Comparison of ENCODE assay signal across 8 cellular contexts in the genomic region with DNA sequence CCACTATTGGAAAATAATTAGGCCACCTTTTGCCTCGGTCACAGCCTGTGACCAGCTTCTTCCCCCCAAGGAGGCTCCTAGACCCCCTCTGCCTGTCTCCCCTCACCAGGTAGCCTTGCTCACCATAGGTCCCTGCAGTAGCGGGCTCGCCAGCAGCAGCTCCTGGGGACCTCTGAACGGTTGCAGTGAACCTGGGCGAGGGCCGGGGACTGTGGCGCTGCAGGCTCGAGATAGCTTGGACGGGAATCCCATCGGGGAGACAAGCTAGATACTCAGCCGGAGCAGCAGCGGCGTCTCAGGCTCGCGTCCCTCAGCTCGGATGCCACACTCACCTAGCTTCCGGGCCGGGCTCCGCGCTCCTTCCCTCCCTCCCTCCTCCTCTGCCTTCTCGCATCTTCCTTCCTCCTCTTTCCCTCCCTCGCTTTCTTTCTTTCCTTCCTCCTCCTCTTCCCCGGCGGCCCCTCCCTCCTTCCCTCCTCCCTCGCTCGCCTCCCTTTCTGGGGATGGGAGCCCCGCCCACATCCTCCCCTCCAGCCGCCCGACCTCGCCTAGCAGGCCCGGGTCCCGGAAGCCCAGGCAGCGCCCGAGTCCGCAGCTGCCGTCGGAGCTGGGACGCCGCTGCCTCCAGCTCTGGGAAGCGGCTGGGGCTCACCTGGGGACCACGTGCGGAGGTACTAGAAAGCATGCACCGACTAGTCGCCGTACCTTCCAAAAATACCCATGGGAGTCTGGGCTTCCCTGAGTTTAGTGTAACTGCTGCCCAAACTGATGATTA. TPM values are rescaled to one million over a fixed set of nuclear protein-coding genes. Genes with fewer than 3 reads are reported as not detected.
A peak's percentile ranks its signal among the peaks of the same experiment; 100 is the strongest.
DNase-seq lines count a peak whose midpoint lies in the region; ATAC-seq and TF ChIP-seq lines count a peak whose summit lies in the region.

A gene (minus strand): TSS at position 399 of the 775 bp plus-strand sequence. CDS start 4,603 bp downstream, outside the sequence.

- DNase-seq in stimulated activated CD4-positive, alpha-beta T cell treated with anti-CD3 and anti-CD28 coated beads, Interleukin-4, amount 100 ng/mL, for 1 hour, result peak; percentile 21
- DNase-seq in stimulated activated CD4-positive, alpha-beta T cell treated with anti-CD3 and anti-CD28 coated beads, Interleukin-4, amount 100 ng/mL, for 24 hours, result no peak
- DNase-seq in T1000 (lab: John Stamatoyannopoulos, UW) (peak; percentile 74), fibroblast of mammary gland (ENCODE audit: low read depth) (no peak), natural killer cell (no peak)

- no peaks in the 10 kb centered on the region for H3K36me3 Mint-ChIP-seq in natural killer cell

- H3K4me3 Mint-ChIP-seq in natural killer cell, result peak within 1 kb of the TSS; percentile 25

- ATAC-seq in natural killer cell, result no peak
- ATAC-seq in GM19455 (IDR thresholded peaks at IDR 0.05; ENCODE audit: unreplicated experiment), result no peak
- no peak for ATAC-seq in GM21619 (IDR thresholded peaks at IDR 0.05; ENCODE audit: unreplicated experiment)
- no peak for ATAC-seq in HG03175 (IDR thresholded peaks at IDR 0.05; ENCODE audit: unreplicated experiment)

- peak within 1 kb of the TSS; percentile 7 for H3K4me3 ChIP-seq in fibroblast of mammary gland (ENCODE audit: control insufficient read depth, low read depth, low read length)

- intact Hi-C loops in natural killer cell (cut with micrococcal nuclease), result no loop called here

- H3K27ac Mint-ChIP-seq in natural killer cell, result no peak within 1 kb of the TSS

- H3K4me1 Mint-ChIP-seq in natural killer cell, result peaks cover 0 to 14% of the 10 kb centered on the region in 2 donors

- peaks cover 46 to 50% of the 10 kb centered on the region in 2 donors for H3K27me3 Mint-ChIP-seq in natural killer cell (ENCODE audit: low read depth in 2 of 2)

- H3K9me3 Mint-ChIP-seq in natural killer cell, result no peaks in the 10 kb centered on the region

- TF ChIP-seq CTCF in fibroblast of mammary gland (conservative IDR thresholded peaks at IDR 0.05; ENCODE audit: control insufficient read depth, insufficient read depth, low read depth, low read length) (no peak), natural killer cell (IDR thresholded peaks at IDR 0.05) (no peak)

RNA-seq across cellular contexts. Expression of the gene that starts here (rescaled TPM):
- total RNA-seq in natural killer cell, result under 1 TPM in 1 of 3 donors, not detected in 2; 0.45 TPM

Comparison
In these comparisons a context has a peak if more than half of its experiments do, and no peak if none do; other contexts are left out.
1. DNase-seq: peak in stimulated activated CD4-positive, alpha-beta T cell treated with anti-CD3 and anti-CD28 coated beads, Interleukin-4, amount 100 ng/mL, for 1 hour (single experiment) and T1000 (single experiment); none in stimulated activated CD4-positive, alpha-beta T cell treated with anti-CD3 and anti-CD28 coated beads, Interleukin-4, amount 100 ng/mL, for 24 hours (single experiment), fibroblast of mammary gland (single experiment) and natural killer cell (single experiment).